Comparison of ENCODE assay signal across 1 cellular context in the genomic region with DNA sequence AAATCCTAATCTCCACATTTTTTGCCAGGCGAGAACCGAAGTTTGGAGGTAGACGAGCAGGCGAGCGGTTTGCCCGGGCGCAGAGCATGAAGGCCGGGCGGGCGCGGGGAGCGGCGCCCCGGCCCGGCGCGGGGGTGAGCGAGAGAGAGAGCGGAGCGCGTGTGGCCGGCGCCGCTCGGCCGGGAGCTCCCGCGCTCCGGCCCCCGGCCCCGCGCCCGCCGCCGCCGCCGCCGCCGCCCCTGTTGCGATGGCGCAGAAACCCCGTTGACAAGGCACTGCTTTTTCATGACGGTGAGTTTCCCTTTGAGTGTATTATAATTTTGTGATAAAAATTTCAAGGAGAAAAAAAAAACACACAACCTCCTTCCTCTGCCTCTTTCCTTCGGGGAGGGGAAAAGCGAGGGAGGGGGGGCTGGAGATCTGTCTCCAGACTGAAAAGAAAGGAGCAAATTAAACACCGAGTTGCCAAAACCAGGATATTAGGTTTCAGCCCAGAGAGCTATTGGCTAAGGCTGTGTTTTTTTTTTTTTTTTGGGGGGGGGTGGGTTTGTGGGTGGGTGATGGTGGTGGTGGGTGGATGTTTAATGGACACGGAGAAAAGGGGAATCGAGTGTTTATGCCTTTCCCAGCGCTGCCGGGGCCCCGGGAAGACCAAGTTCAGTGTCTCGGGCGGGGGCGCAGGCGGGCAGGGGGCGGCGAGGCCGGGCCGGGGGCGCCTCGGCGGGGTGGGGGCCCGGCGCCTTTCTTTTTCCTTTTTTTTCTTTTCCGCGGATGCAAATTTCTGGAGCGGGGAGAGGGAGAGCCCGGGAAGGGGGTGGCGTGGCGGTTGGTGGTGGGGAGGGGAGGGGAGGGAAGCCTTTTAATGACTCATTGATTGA.
TF ChIP-seq lines count a peak whose summit lies in the region.

A gene with protein sequence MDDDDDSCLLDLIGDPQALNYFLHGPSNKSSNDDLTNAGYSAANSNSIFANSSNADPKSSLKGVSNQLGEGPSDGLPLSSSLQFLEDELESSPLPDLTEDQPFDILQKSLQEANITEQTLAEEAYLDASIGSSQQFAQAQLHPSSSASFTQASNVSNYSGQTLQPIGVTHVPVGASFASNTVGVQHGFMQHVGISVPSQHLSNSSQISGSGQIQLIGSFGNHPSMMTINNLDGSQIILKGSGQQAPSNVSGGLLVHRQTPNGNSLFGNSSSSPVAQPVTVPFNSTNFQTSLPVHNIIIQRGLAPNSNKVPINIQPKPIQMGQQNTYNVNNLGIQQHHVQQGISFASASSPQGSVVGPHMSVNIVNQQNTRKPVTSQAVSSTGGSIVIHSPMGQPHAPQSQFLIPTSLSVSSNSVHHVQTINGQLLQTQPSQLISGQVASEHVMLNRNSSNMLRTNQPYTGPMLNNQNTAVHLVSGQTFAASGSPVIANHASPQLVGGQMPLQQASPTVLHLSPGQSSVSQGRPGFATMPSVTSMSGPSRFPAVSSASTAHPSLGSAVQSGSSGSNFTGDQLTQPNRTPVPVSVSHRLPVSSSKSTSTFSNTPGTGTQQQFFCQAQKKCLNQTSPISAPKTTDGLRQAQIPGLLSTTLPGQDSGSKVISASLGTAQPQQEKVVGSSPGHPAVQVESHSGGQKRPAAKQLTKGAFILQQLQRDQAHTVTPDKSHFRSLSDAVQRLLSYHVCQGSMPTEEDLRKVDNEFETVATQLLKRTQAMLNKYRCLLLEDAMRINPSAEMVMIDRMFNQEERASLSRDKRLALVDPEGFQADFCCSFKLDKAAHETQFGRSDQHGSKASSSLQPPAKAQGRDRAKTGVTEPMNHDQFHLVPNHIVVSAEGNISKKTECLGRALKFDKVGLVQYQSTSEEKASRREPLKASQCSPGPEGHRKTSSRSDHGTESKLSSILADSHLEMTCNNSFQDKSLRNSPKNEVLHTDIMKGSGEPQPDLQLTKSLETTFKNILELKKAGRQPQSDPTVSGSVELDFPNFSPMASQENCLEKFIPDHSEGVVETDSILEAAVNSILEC (plus strand): TSS at position 242 of the 878 bp plus-strand sequence. CDS start 39,971 bp downstream, outside the sequence.

TF ChIP-seq in K562, 482 proteins besides CTCF, POLR2A, EP300 and RAD21 (continued from another document and continues in another):
- TF ChIP-seq, protein P1, sequence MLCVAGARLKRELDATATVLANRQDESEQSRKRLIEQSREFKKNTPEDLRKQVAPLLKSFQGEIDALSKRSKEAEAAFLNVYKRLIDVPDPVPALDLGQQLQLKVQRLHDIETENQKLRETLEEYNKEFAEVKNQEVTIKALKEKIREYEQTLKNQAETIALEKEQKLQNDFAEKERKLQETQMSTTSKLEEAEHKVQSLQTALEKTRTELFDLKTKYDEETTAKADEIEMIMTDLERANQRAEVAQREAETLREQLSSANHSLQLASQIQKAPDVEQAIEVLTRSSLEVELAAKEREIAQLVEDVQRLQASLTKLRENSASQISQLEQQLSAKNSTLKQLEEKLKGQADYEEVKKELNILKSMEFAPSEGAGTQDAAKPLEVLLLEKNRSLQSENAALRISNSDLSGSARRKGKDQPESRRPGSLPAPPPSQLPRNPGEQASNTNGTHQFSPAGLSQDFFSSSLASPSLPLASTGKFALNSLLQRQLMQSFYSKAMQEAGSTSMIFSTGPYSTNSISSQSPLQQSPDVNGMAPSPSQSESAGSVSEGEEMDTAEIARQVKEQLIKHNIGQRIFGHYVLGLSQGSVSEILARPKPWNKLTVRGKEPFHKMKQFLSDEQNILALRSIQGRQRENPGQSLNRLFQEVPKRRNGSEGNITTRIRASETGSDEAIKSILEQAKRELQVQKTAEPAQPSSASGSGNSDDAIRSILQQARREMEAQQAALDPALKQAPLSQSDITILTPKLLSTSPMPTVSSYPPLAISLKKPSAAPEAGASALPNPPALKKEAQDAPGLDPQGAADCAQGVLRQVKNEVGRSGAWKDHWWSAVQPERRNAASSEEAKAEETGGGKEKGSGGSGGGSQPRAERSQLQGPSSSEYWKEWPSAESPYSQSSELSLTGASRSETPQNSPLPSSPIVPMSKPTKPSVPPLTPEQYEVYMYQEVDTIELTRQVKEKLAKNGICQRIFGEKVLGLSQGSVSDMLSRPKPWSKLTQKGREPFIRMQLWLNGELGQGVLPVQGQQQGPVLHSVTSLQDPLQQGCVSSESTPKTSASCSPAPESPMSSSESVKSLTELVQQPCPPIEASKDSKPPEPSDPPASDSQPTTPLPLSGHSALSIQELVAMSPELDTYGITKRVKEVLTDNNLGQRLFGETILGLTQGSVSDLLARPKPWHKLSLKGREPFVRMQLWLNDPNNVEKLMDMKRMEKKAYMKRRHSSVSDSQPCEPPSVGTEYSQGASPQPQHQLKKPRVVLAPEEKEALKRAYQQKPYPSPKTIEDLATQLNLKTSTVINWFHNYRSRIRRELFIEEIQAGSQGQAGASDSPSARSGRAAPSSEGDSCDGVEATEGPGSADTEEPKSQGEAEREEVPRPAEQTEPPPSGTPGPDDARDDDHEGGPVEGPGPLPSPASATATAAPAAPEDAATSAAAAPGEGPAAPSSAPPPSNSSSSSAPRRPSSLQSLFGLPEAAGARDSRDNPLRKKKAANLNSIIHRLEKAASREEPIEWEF (CRISPR knock-in tag; IDR thresholded peaks at IDR 0.05), result no peak; the same call in 1 of the 2 replicates
- TF ChIP-seq, protein P2, sequence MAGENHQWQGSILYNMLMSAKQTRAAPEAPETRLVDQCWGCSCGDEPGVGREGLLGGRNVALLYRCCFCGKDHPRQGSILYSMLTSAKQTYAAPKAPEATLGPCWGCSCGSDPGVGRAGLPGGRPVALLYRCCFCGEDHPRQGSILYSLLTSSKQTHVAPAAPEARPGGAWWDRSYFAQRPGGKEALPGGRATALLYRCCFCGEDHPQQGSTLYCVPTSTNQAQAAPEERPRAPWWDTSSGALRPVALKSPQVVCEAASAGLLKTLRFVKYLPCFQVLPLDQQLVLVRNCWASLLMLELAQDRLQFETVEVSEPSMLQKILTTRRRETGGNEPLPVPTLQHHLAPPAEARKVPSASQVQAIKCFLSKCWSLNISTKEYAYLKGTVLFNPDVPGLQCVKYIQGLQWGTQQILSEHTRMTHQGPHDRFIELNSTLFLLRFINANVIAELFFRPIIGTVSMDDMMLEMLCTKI (IDR thresholded peaks at IDR 0.05; ENCODE audit: partially characterized antibody), result no peak
- TF ChIP-seq, protein P3, sequence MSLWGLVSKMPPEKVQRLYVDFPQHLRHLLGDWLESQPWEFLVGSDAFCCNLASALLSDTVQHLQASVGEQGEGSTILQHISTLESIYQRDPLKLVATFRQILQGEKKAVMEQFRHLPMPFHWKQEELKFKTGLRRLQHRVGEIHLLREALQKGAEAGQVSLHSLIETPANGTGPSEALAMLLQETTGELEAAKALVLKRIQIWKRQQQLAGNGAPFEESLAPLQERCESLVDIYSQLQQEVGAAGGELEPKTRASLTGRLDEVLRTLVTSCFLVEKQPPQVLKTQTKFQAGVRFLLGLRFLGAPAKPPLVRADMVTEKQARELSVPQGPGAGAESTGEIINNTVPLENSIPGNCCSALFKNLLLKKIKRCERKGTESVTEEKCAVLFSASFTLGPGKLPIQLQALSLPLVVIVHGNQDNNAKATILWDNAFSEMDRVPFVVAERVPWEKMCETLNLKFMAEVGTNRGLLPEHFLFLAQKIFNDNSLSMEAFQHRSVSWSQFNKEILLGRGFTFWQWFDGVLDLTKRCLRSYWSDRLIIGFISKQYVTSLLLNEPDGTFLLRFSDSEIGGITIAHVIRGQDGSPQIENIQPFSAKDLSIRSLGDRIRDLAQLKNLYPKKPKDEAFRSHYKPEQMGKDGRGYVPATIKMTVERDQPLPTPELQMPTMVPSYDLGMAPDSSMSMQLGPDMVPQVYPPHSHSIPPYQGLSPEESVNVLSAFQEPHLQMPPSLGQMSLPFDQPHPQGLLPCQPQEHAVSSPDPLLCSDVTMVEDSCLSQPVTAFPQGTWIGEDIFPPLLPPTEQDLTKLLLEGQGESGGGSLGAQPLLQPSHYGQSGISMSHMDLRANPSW (CRISPR knock-in tag; IDR thresholded peaks at IDR 0.05), result no peak
- TF ChIP-seq, protein P4, sequence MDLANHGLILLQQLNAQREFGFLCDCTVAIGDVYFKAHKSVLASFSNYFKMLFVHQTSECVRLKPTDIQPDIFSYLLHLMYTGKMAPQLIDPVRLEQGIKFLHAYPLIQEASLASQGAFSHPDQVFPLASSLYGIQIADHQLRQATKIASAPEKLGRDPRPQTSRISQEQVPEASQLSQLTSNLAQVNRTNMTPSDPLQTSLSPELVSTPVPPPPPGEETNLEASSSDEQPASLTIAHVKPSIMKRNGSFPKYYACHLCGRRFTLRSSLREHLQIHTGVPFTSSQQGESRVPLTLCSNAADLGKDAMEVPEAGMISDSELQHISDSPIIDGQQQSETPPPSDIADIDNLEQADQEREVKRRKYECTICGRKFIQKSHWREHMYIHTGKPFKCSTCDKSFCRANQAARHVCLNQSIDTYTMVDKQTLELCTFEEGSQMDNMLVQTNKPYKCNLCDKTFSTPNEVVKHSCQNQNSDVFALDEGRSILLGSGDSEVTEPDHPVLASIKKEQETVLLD (IDR thresholded peaks at IDR 0.05), result no peak
- TF ChIP-seq ZNF830 (CRISPR knock-in tag; IDR thresholded peaks at IDR 0.05) (no peak), IRF2 (CRISPR knock-in tag; IDR thresholded peaks at IDR 0.05) (no peak), RBBP5 (IDR thresholded peaks at IDR 0.05; ENCODE audit: borderline replicate concordance, insufficient read depth, low read length, poor library complexity, severe bottlenecking) (no peak), HMG20A (CRISPR knock-in tag; conservative IDR thresholded peaks at IDR 0.05) (no peak), YY1 (IDR thresholded peaks at IDR 0.05; ENCODE audit: borderline replicate concordance in 1 of 3, control insufficient read depth in 1 of 3, extremely low read depth in 1 of 3, insufficient read depth in 3 of 3, insufficient read length in 1 of 3, insufficient replicate concordance in 2 of 3, low read depth in 1 of 3, low read length in 2 of 3) (peak in 2 of 3 experiments; percentile 66 to 74), ZEB2 (IDR thresholded peaks at IDR 0.05) (no peak), KDM2B (CRISPR knock-in tag; IDR thresholded peaks at IDR 0.05) (no peak), TRIM28 (IDR thresholded peaks at IDR 0.05) (no peak), CBX5 (IDR thresholded peaks at IDR 0.05; ENCODE audit: borderline replicate concordance, low read depth) (no peak), TARDBP (IDR thresholded peaks at IDR 0.05) (no peak), YBX1 (IDR thresholded peaks at IDR 0.05) (no peak), SAFB2 (IDR thresholded peaks at IDR 0.05; ENCODE audit: borderline replicate concordance, low read depth, low read length, severe bottlenecking) (no peak), TAL1 (IDR thresholded peaks at IDR 0.05) (no peak), PHF21A (IDR thresholded peaks at IDR 0.05; ENCODE audit: borderline replicate concordance, low read depth) (no peak), CEBPG (CRISPR knock-in tag; IDR thresholded peaks at IDR 0.05) (no peak), CEBPG (tag; conservative IDR thresholded peaks at IDR 0.05 in 1 of 2, IDR thresholded peaks at IDR 0.05 in 1 of 2) (no peak), RBM17 (IDR thresholded peaks at IDR 0.05; ENCODE audit: borderline replicate concordance, low read depth, low read length) (no peak), ZNF57 (CRISPR knock-in tag; IDR thresholded peaks at IDR 0.05) (no peak)
- TF ChIP-seq, protein P5, sequence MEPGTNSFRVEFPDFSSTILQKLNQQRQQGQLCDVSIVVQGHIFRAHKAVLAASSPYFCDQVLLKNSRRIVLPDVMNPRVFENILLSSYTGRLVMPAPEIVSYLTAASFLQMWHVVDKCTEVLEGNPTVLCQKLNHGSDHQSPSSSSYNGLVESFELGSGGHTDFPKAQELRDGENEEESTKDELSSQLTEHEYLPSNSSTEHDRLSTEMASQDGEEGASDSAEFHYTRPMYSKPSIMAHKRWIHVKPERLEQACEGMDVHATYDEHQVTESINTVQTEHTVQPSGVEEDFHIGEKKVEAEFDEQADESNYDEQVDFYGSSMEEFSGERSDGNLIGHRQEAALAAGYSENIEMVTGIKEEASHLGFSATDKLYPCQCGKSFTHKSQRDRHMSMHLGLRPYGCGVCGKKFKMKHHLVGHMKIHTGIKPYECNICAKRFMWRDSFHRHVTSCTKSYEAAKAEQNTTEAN (CRISPR knock-in tag; IDR thresholded peaks at IDR 0.05), result no peak
- TF ChIP-seq, protein P6, sequence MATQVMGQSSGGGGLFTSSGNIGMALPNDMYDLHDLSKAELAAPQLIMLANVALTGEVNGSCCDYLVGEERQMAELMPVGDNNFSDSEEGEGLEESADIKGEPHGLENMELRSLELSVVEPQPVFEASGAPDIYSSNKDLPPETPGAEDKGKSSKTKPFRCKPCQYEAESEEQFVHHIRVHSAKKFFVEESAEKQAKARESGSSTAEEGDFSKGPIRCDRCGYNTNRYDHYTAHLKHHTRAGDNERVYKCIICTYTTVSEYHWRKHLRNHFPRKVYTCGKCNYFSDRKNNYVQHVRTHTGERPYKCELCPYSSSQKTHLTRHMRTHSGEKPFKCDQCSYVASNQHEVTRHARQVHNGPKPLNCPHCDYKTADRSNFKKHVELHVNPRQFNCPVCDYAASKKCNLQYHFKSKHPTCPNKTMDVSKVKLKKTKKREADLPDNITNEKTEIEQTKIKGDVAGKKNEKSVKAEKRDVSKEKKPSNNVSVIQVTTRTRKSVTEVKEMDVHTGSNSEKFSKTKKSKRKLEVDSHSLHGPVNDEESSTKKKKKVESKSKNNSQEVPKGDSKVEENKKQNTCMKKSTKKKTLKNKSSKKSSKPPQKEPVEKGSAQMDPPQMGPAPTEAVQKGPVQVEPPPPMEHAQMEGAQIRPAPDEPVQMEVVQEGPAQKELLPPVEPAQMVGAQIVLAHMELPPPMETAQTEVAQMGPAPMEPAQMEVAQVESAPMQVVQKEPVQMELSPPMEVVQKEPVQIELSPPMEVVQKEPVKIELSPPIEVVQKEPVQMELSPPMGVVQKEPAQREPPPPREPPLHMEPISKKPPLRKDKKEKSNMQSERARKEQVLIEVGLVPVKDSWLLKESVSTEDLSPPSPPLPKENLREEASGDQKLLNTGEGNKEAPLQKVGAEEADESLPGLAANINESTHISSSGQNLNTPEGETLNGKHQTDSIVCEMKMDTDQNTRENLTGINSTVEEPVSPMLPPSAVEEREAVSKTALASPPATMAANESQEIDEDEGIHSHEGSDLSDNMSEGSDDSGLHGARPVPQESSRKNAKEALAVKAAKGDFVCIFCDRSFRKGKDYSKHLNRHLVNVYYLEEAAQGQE (CRISPR knock-in tag; IDR thresholded peaks at IDR 0.05; ENCODE audit: low read depth), result no peak
- TF ChIP-seq, protein P7, sequence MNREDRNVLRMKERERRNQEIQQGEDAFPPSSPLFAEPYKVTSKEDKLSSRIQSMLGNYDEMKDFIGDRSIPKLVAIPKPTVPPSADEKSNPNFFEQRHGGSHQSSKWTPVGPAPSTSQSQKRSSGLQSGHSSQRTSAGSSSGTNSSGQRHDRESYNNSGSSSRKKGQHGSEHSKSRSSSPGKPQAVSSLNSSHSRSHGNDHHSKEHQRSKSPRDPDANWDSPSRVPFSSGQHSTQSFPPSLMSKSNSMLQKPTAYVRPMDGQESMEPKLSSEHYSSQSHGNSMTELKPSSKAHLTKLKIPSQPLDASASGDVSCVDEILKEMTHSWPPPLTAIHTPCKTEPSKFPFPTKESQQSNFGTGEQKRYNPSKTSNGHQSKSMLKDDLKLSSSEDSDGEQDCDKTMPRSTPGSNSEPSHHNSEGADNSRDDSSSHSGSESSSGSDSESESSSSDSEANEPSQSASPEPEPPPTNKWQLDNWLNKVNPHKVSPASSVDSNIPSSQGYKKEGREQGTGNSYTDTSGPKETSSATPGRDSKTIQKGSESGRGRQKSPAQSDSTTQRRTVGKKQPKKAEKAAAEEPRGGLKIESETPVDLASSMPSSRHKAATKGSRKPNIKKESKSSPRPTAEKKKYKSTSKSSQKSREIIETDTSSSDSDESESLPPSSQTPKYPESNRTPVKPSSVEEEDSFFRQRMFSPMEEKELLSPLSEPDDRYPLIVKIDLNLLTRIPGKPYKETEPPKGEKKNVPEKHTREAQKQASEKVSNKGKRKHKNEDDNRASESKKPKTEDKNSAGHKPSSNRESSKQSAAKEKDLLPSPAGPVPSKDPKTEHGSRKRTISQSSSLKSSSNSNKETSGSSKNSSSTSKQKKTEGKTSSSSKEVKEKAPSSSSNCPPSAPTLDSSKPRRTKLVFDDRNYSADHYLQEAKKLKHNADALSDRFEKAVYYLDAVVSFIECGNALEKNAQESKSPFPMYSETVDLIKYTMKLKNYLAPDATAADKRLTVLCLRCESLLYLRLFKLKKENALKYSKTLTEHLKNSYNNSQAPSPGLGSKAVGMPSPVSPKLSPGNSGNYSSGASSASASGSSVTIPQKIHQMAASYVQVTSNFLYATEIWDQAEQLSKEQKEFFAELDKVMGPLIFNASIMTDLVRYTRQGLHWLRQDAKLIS (CRISPR knock-in tag; IDR thresholded peaks at IDR 0.05), result no peak
